In genomic region chr4:11632015-11632414, GRCh38 we compare ENCODE assay signal across 24 cellular contexts.
A peak's percentile ranks its signal among the peaks of the same experiment; 100 is the strongest.
DNase-seq lines count a peak whose midpoint lies in the region; ATAC-seq and TF ChIP-seq lines count a peak whose summit lies in the region.
"Had no signal": no experiment of that assay in that cellular context is flagged by ENCODE, and none has a peak within 500 bp of the region (broad histone marks: within the 10 kb centered on the region; RNA-seq: fewer than 3 reads in every experiment).

No MANE protein-coding gene starts in this region.

- DNase-seq in DMS53 treated with DMSO at 0.1 percent for 48 hours (lab: John Stamatoyannopoulos, UW; ENCODE audit: unreplicated experiment) (peak; percentile 98), NCI-H187 treated with DMSO at 0.1 percent for 48 hours (lab: John Stamatoyannopoulos, UW) (peak; percentile 71), NCI-H69 (lab: John Stamatoyannopoulos, UW) (peak; percentile 28), esophagus squamous epithelium (lab: John Stamatoyannopoulos, UW) (no peak), RKO (ENCODE audit: low spot score) (no peak), globus pallidus (ENCODE audit: low spot score) (no peak)
- DNase-seq: activated CD4-positive, alpha-beta T cell treated with anti-CD3 and anti-CD28 coated beads for 48 hours; activated naive CD4-positive, alpha-beta T cell treated with anti-CD3 and anti-CD28 coated beads, Interleukin-2, amount 50 U/mL, for 16 hours; activated T-cell treated with anti-CD3 and anti-CD28 coated beads, Interleukin-2, amount 50 U/mL, for 48 hours; aorta; C1 segment of cervical spinal cord; cerebellar nuclear complex; KG1; MV-4-11; NCI-H2081; T-helper 17 cell; uterus had no signal

- peak overlapping the region; percentile 78 to 89 (median 86) for H3K27ac ChIP-seq in esophagus squamous epithelium
- H3K27ac ChIP-seq: esophagus muscularis mucosa, gastroesophageal sphincter, prostate gland, SK-N-MC, uterus had no signal

- H3K9me3 ChIP-seq in esophagus squamous epithelium = no peaks in the 10 kb centered on the region
- H3K9me3 ChIP-seq: esophagus muscularis mucosa, gastroesophageal sphincter, HAP-1, prostate gland, uterus had no signal

- 37 to 45% methylated on average over 4 of the region's 4 CpGs for WGBS in esophagus squamous epithelium, 2 donors

- no peaks in the 10 kb centered on the region for H3K27me3 ChIP-seq in esophagus squamous epithelium
- H3K27me3 ChIP-seq: esophagus muscularis mucosa, gastroesophageal sphincter, uterus had no signal

- peaks cover 0 to 54% (median 6%) of the 10 kb centered on the region in 3 donors for H3K4me1 ChIP-seq in esophagus squamous epithelium
- H3K4me1 ChIP-seq: esophagus muscularis mucosa, gastroesophageal sphincter, HAP-1, prostate gland, uterus had no signal

- TF ChIP-seq CTCF in esophagus squamous epithelium (IDR thresholded peaks at IDR 0.05) = no peak

- intact Hi-C loops in esophagus squamous epithelium (cut with DNase I) = no loop called here

- TF ChIP-seq POLR2A in esophagus squamous epithelium (IDR thresholded peaks at IDR 0.05) = no peak

- H3K36me3 ChIP-seq in esophagus squamous epithelium = no peaks in the 10 kb centered on the region
- H3K36me3 ChIP-seq: esophagus muscularis mucosa, gastroesophageal sphincter, HAP-1, prostate gland, uterus had no signal

- no peak for ATAC-seq in HG03196 (IDR thresholded peaks at IDR 0.05; ENCODE audit: unreplicated experiment)
- ATAC-seq in GM19328 (IDR thresholded peaks at IDR 0.05; ENCODE audit: unreplicated experiment) = no peak
- ATAC-seq: gastroesophageal sphincter, T-helper 17 cell had no signal

- no peak overlapping the region for H3K4me3 ChIP-seq in esophagus squamous epithelium
- H3K4me3 ChIP-seq: esophagus muscularis mucosa, gastroesophageal sphincter, HAP-1, prostate gland, SK-N-MC, uterus had no signal

Comparison
In these comparisons a context has a peak if more than half of its experiments do, and no peak if none do; other contexts are left out.
1. DNase-seq: peak in DMS53 treated with DMSO at 0.1 percent for 48 hours (single experiment), NCI-H187 treated with DMSO at 0.1 percent for 48 hours (single experiment) and NCI-H69 (single experiment); none in esophagus squamous epithelium (single experiment), RKO (single experiment) and globus pallidus (single experiment).